ENCODE assay signal across 15 cellular contexts in genomic region chr2:1283020-1283801, GRCh38.
DNase-seq lines count a peak whose midpoint lies in the region; ATAC-seq, FAIRE-seq and TF ChIP-seq lines count a peak whose summit lies in the region.
"Had no signal": no experiment of that assay in that cellular context is flagged by ENCODE, and none has a peak within 500 bp of the region (broad histone marks: within the 10 kb centered on the region; RNA-seq: fewer than 3 reads in every experiment).

No MANE protein-coding gene starts in this region.

- CTCF ChIA-PET in Panc1 (lab: Charles Lee) (no interaction called here), H1 (lab: Charles Lee; ENCODE audit: partially characterized antibody) (interaction anchor here (1.1 to 1.4 kb wide), 2 partner anchors 138 to 148 kb away, joined by 3 read pairs; no protein-coding TSS in a partner anchor)
- CTCF ChIA-PET in naive thymus-derived CD4-positive, alpha-beta T cell (lab: Charles Lee): no interaction called here

- H3K27me3 Mint-ChIP-seq in naive thymus-derived CD4-positive, alpha-beta T cell: no peaks in the 10 kb centered on the region
- H3K27me3 Mint-ChIP-seq: CD8-positive, alpha-beta memory T cell had no signal

- H3K9me3 Mint-ChIP-seq in naive thymus-derived CD4-positive, alpha-beta T cell: peaks cover 0 to 3% (median 0%) of the 10 kb centered on the region in 11 donors

- H2BK12ac ChIP-seq in H1 (ENCODE audit: low read depth, low read length): no peak overlapping the region

- H4K91ac ChIP-seq in H1 (replicated peaks; ENCODE audit: insufficient read length, low read length): no peak overlapping the region

- no peaks in the 10 kb centered on the region for H3K36me3 ChIP-seq in Panc1 (ENCODE audit: control insufficient read depth, insufficient read depth, low read length)
- H3K36me3 ChIP-seq in H1 (ENCODE audit: control insufficient read depth in 2 of 4, insufficient read depth in 4 of 4, low read length in 3 of 4): no peaks in the 10 kb centered on the region; a peak in 1 of 8 replicates
- no peaks in the 10 kb centered on the region for H3K36me3 ChIP-seq in neural cell (ENCODE audit: insufficient read depth, low read length)
- H3K36me3 ChIP-seq in naive thymus-derived CD4-positive, alpha-beta T cell (ENCODE audit: control insufficient read depth in 2 of 3, insufficient read depth in 3 of 3, low read length in 3 of 3): no peaks in the 10 kb centered on the region
- H3K36me3 ChIP-seq: BLaER1 had no signal

- no peak overlapping the region for H2AK5ac ChIP-seq in H1 (ENCODE audit: low read depth, low read length)

- no peak overlapping the region for H3K4me2 ChIP-seq in H1 (ENCODE audit: insufficient read depth in 1 of 2, low read depth in 2 of 2, low read length in 2 of 2)
- no peak overlapping the region for H3K4me2 ChIP-seq in neural cell (ENCODE audit: low read length)
- H3K4me2 ChIP-seq: BLaER1 had no signal

- TF ChIP-seq POLR2A in H1 (IDR thresholded peaks at IDR 0.05; ENCODE audit: control extremely low read depth in 1 of 2, low read depth in 2 of 2, low read length in 2 of 2): no peak

- peaks cover 4% of the 10 kb centered on the region; the same call in 1 of the 2 replicates for H3K79me1 ChIP-seq in H1 (ENCODE audit: low read depth, low read length)

- in situ Hi-C loops in Panc1 (cut with HindIII; ENCODE audit: low pct_unique_long_range_greater_than_20kb, low sequenced_read_pairs): no loop called here
- in situ Hi-C loops in ACHN (cut with HindIII; ENCODE audit: low pct_ligation_motif_present, low pct_unique_long_range_greater_than_20kb, low sequenced_read_pairs): no loop called here

- DNase-seq in Panc1 (ENCODE audit: low read depth, low spot score) (no peak), H1 (ENCODE audit: low read depth in 1 of 2, low spot score in 2 of 2) (no peak), ecto neural progenitor cell (ENCODE audit: low spot score) (no peak), ACHN (no peak)
- no peak for DNase-seq in naive thymus-derived CD4-positive, alpha-beta T cell
- DNase-seq: AML-193; Caco-2; CD8-positive, alpha-beta memory T cell; DMS53; GF-D8; GM23248 had no signal

- no peaks in the 10 kb centered on the region for H3K36me3 Mint-ChIP-seq in naive thymus-derived CD4-positive, alpha-beta T cell
- H3K36me3 Mint-ChIP-seq: CD8-positive, alpha-beta memory T cell had no signal

- no peak overlapping the region for H2AFZ ChIP-seq in H1 (ENCODE audit: low read length)
- H2AFZ ChIP-seq in neural cell (ENCODE audit: low read depth, low read length): no peak overlapping the region
- H2AFZ ChIP-seq: GM23248 had no signal

- intact Hi-C loops in Panc1 (cut with micrococcal nuclease; ENCODE audit: unreplicated experiment): no loop called here
- intact Hi-C loops in naive thymus-derived CD4-positive, alpha-beta T cell (cut with micrococcal nuclease): no loop called here

- no peak overlapping the region for H2BK5ac ChIP-seq in H1 (ENCODE audit: low read depth, low read length)

- H4K20me1 ChIP-seq in H1 (replicated peaks in 1 of 2; ENCODE audit: control insufficient read depth in 1 of 2, insufficient read depth in 2 of 2, low read length in 2 of 2) (peaks cover 0 to 3% of the 10 kb centered on the region in 2 experiments), neural cell (ENCODE audit: insufficient read depth) (no peaks in the 10 kb centered on the region)
- H4K20me1 ChIP-seq: BLaER1 had no signal

- H3K4me3 Mint-ChIP-seq in naive thymus-derived CD4-positive, alpha-beta T cell: no peak overlapping the region
- H3K4me3 Mint-ChIP-seq: CD8-positive, alpha-beta memory T cell had no signal

- H3K9me3 ChIP-seq in Panc1 (ENCODE audit: control insufficient read depth, insufficient read depth, low read depth, low read length) (no peaks in the 10 kb centered on the region), H1 (ENCODE audit: insufficient read depth in 2 of 2, low read depth in 1 of 2, low read length in 1 of 2) (no peaks in the 10 kb centered on the region), neural cell (ENCODE audit: low read length) (no peaks in the 10 kb centered on the region)
- no peaks in the 10 kb centered on the region for H3K9me3 ChIP-seq in naive thymus-derived CD4-positive, alpha-beta T cell (ENCODE audit: control insufficient read depth in 2 of 3, low read length in 3 of 3)
- H3K9me3 ChIP-seq: BLaER1, Caco-2 had no signal

- TF ChIP-seq EP300 in H1 (IDR thresholded peaks at IDR 0.05; ENCODE audit: borderline replicate concordance in 1 of 2, low read depth in 2 of 2, low read length in 2 of 2): no peak
- no peak for TF ChIP-seq EP300 in neural cell (conservative IDR thresholded peaks at IDR 0.05; ENCODE audit: poor library complexity, severe bottlenecking)

- H2BK15ac ChIP-seq in H1 (ENCODE audit: low read length): no peak overlapping the region

- WGBS in H1 (ENCODE audit: extremely low coverage in 1 of 2, insufficient coverage in 1 of 2, insufficient read length in 1 of 2, insufficient replicate concordance in 2 of 2, low coverage in 1 of 2, low lambda C conversion rate in 2 of 2, missing lambda C conversion rate in 1 of 2), 2 experiments: 86% methylated on average over 20 of the region's 21 CpGs; no CpG with 5 or more reads in 1 of the 2 experiments

- TF ChIP-seq RAD21 in H1 (IDR thresholded peaks at IDR 0.05 in 1 of 2, conservative IDR thresholded peaks at IDR 0.05 in 1 of 2; ENCODE audit: low read depth in 2 of 2, low read length in 2 of 2) (no peak), neural cell (conservative IDR thresholded peaks at IDR 0.05) (no peak)

- H3F3A ChIP-seq in neural cell (ENCODE audit: insufficient read depth, low read length, poor library complexity, severe bottlenecking): no peaks in the 10 kb centered on the region

- no peak overlapping the region for H4K5ac ChIP-seq in H1 (ENCODE audit: insufficient read length, low read depth, low read length)

- H3K4me3 ChIP-seq in Panc1 (ENCODE audit: low read depth in 2 of 2, low read length in 2 of 2) (no peak overlapping the region), H1 (ENCODE audit: extremely low read depth in 1 of 4, insufficient read depth in 2 of 4, low read depth in 3 of 4, low read length in 4 of 4) (no peak overlapping the region), neural cell (ENCODE audit: low read length) (peak overlapping the region; percentile 3)
- no peak overlapping the region for H3K4me3 ChIP-seq in naive thymus-derived CD4-positive, alpha-beta T cell (ENCODE audit: low read length)
- H3K4me3 ChIP-seq: BLaER1, GM23248 had no signal

- FAIRE-seq in H1 (lab: Jason Lieb, UNC): no peak

- peak; percentile 53; the same call in 1 of the 2 replicates for ATAC-seq in Panc1
- no peak for ATAC-seq in naive thymus-derived CD4-positive, alpha-beta T cell
- ATAC-seq in GM21825 (IDR thresholded peaks at IDR 0.05; ENCODE audit: unreplicated experiment): no peak

- H2BK120ac ChIP-seq in H1 (replicated peaks; ENCODE audit: low read depth, low read length): no peak overlapping the region

- H3K27ac Mint-ChIP-seq in naive thymus-derived CD4-positive, alpha-beta T cell: no peak overlapping the region
- H3K27ac Mint-ChIP-seq: CD8-positive, alpha-beta memory T cell had no signal

- H3K23me2 ChIP-seq in H1 (ENCODE audit: low read depth, low read length): peaks cover 5% of the 10 kb centered on the region; the same call in 1 of the 2 replicates

- H3K9ac ChIP-seq in H1 (replicated peaks in 1 of 4; ENCODE audit: extremely low read depth in 1 of 4, low read depth in 3 of 4, low read length in 3 of 4) (no peak overlapping the region), neural cell (ENCODE audit: low read length) (no peak overlapping the region)
- H3K9ac ChIP-seq: BLaER1, GM23248 had no signal

- H3K14ac ChIP-seq in H1 (ENCODE audit: insufficient read length): no peak overlapping the region

- no peaks in the 10 kb centered on the region for H3K9me2 ChIP-seq in neural cell (ENCODE audit: insufficient read depth, low read length)

- H4K8ac ChIP-seq in H1 (ENCODE audit: extremely low read depth, insufficient read depth, low read length): peak overlapping the region; percentile 21; the same call in 1 of the 2 replicates

- H3K56ac ChIP-seq in H1 (replicated peaks; ENCODE audit: insufficient read length, low read depth, low read length): no peak overlapping the region

- no TSS peak for BruUV-seq in Panc1 (replicated peaks; lab: Mats Ljungman, UMichigan)

- H3K27me3 ChIP-seq in Panc1 (ENCODE audit: control insufficient read depth, insufficient read depth, low read length): no peaks in the 10 kb centered on the region
- H3K27me3 ChIP-seq in H1 (replicated peaks in 1 of 4; ENCODE audit: control insufficient read depth in 3 of 4, extremely low read depth in 1 of 4, insufficient read depth in 3 of 4, low read length in 3 of 4): no peaks in the 10 kb centered on the region; a peak in 1 of 7 replicates
- H3K27me3 ChIP-seq in neural cell (ENCODE audit: insufficient read depth, low read depth, low read length): no peaks in the 10 kb centered on the region
- H3K27me3 ChIP-seq in naive thymus-derived CD4-positive, alpha-beta T cell (ENCODE audit: control insufficient read depth in 2 of 2, insufficient read depth in 2 of 2, low read length in 2 of 2): no peaks in the 10 kb centered on the region
- H3K27me3 ChIP-seq: BLaER1 had no signal

- H3K4me1 Mint-ChIP-seq in naive thymus-derived CD4-positive, alpha-beta T cell: no peaks in the 10 kb centered on the region
- H3K4me1 Mint-ChIP-seq: CD8-positive, alpha-beta memory T cell had no signal

- no peak overlapping the region for H2BK20ac ChIP-seq in H1 (ENCODE audit: low read length)

- H3K4me1 ChIP-seq in Panc1 (ENCODE audit: control insufficient read depth, insufficient read depth, low read length): no peaks in the 10 kb centered on the region
- H3K4me1 ChIP-seq in H1 (replicated peaks in 1 of 4; ENCODE audit: control insufficient read depth in 3 of 4, insufficient read depth in 4 of 4, low read length in 3 of 4): no peaks in the 10 kb centered on the region
- no peaks in the 10 kb centered on the region for H3K4me1 ChIP-seq in naive thymus-derived CD4-positive, alpha-beta T cell (ENCODE audit: control insufficient read depth in 2 of 2, insufficient read depth in 2 of 2, low read length in 2 of 2)
- H3K4me1 ChIP-seq: Caco-2 had no signal

- TF ChIP-seq CTCF in Panc1 (IDR thresholded peaks at IDR 0.05) (no peak), H1 (IDR thresholded peaks at IDR 0.05; ENCODE audit: control extremely low read depth in 1 of 3, insufficient read depth in 1 of 3, low read depth in 1 of 3, low read length in 3 of 3) (no peak), neural cell (IDR thresholded peaks at IDR 0.05; ENCODE audit: poor library complexity, severe bottlenecking) (no peak)

- no peak overlapping the region for H3K27ac ChIP-seq in Panc1 (ENCODE audit: low read length)
- H3K27ac ChIP-seq in H1 (ENCODE audit: low read depth, low read length): no peak overlapping the region
- peak overlapping the region; percentile 14 for H3K27ac ChIP-seq in neural cell (ENCODE audit: low read length)
- peak overlapping the region; percentile 50 for H3K27ac ChIP-seq in temporal lobe (ENCODE audit: low read depth, low read length)
- no peak overlapping the region for H3K27ac ChIP-seq in naive thymus-derived CD4-positive, alpha-beta T cell (ENCODE audit: low read depth, low read length)
- H3K27ac ChIP-seq: BLaER1, GM23248 had no signal

- H3K18ac ChIP-seq in H1 (ENCODE audit: extremely low read depth, low read length): no peak overlapping the region

- no peak overlapping the region for H3K23ac ChIP-seq in H1 (ENCODE audit: insufficient read length)

- POLR2A ChIA-PET in Panc1 (lab: Charles Lee) (no interaction called here), H1 (lab: Charles Lee; ENCODE audit: partially characterized antibody) (interaction anchor here (1.1 to 1.2 kb wide), 2 partner anchors 18 to 151 kb away, joined by 5 read pairs; no protein-coding TSS in a partner anchor)
- POLR2A ChIA-PET in naive thymus-derived CD4-positive, alpha-beta T cell (lab: Charles Lee): no interaction called here

- H3K4ac ChIP-seq in H1 (replicated peaks; ENCODE audit: insufficient read length, low read depth, low read length): no peak overlapping the region

- H3K79me2 ChIP-seq in H1 (ENCODE audit: control insufficient read depth in 1 of 2, insufficient read depth in 2 of 2, low read length in 2 of 2) (no peaks in the 10 kb centered on the region), neural cell (replicated peaks; ENCODE audit: insufficient read depth, low read length) (no peaks in the 10 kb centered on the region)

Comparison
In these comparisons a context has a peak if more than half of its experiments do, and no peak if none do; other contexts are left out.
1. H3K27ac ChIP-seq: peak in neural cell (single experiment) and temporal lobe (single experiment); none in Panc1 (single experiment), H1 (single experiment) and naive thymus-derived CD4-positive, alpha-beta T cell (single experiment).